Comparison of ENCODE assay signal across 6 cellular contexts in the genomic region with DNA sequence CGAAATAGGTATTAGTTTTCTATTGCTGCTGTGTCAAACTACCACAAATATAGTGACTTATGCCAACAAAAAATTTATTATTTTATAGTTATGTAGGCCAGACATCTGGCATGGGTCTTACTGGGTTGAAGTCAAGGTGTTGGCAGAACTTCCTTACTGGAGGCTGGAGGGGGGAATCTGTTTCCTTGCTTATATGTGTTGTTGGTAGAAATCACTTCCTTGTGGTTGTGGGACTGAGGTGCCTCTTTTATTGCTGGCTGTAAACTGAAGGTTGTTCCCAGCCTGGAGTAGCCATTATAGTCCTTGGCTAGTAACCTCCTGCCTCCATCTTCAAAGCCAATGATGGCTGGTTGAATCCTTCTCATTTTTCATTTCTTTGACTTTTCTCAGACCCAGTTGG.
"Had no signal": no experiment of that assay in that cellular context is flagged by ENCODE, and none has a peak within 500 bp of the region (broad histone marks: within the 10 kb centered on the region; RNA-seq: fewer than 3 reads in every experiment).

No MANE protein-coding gene starts in this region.

- H3K4me3 Mint-ChIP-seq: IgD-negative memory B cell had no signal

- H3K27me3 Mint-ChIP-seq: IgD-negative memory B cell had no signal

- H3K4me3 ChIP-seq: K562 had no signal

- H3K27ac ChIP-seq: HL-60 had no signal

- H3K36me3 Mint-ChIP-seq: IgD-negative memory B cell had no signal

- DNase-seq: IMR-90, KBM-7 had no signal

- ATAC-seq: HepG2, K562 had no signal

- H3K4me1 Mint-ChIP-seq: IgD-negative memory B cell had no signal

- H3K27ac Mint-ChIP-seq: IgD-negative memory B cell had no signal
